Comparison of ENCODE assay signal across 1 cellular context in genomic region chr10:110336111-110336721, GRCh38.
TF ChIP-seq lines count a peak whose summit lies in the region.

No MANE protein-coding gene starts in this region.

TF ChIP-seq in WTC11, 78 proteins besides CTCF, POLR2A, EP300 and RAD21 (continued from another document):
- TF ChIP-seq ZNF532 (CRISPR knock-in tag; IDR thresholded peaks at IDR 0.05; ENCODE audit: borderline replicate concordance) (no peak), TP53 (CRISPR knock-in tag; IDR thresholded peaks at IDR 0.05) (no peak), ZNF121 (CRISPR knock-in tag; IDR thresholded peaks at IDR 0.05) (no peak), HMGXB4 (CRISPR knock-in tag; IDR thresholded peaks at IDR 0.05) (no peak)
